Comparison of ENCODE assay signal across 10 cellular contexts in the genomic region with DNA sequence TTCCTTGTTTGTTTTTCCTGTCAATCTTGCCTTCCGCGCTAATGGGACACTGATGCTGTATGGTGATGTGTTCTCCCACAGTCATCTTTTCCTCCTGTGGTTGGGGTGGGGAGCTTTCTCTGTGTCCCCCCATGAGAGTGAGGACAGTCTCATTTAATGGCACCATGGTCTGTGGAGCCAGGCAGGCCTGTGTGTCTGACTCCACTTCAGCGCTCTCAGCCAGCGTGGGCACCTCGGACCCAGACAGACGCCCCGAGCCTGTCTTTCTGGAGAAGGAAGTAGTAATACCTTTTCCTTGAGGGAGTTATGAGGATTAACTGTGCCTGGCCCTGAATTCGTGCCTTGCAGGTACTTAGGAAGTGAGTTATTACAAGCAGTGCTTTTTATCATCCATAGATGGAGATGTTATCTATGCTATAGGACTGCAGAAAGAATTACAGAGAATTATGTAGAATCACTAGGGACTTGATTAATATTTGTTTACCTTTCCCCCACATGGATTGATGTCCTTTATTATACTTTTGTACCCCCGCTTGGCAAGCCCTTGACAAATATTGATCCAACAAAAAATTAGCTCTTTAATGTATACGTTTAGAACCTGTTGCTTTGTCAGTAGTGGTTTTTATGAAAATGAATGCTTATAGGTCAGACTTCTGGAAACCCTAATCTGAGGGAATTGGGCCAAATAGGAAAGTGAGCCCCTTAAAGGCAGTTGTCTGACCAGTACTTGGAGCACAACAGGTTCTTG.
DNase-seq lines count a peak whose midpoint lies in the region; ATAC-seq and TF ChIP-seq lines count a peak whose summit lies in the region.
"Had no signal": no experiment of that assay in that cellular context is flagged by ENCODE, and none has a peak within 500 bp of the region (broad histone marks: within the 10 kb centered on the region; RNA-seq: fewer than 3 reads in every experiment).

No MANE protein-coding gene starts in this region.

- TF ChIP-seq CTCF in CD4-positive, alpha-beta T cell (IDR thresholded peaks at IDR 0.05), result no peak
- TF ChIP-seq CTCF in epithelial cell of esophagus (IDR thresholded peaks at IDR 0.05; ENCODE audit: insufficient read depth, low read depth, low read length, missing control alignments) (peak; percentile 23), osteocyte (IDR thresholded peaks at IDR 0.05) (peak; percentile 42)

- ATAC-seq in CD4-positive, alpha-beta T cell (ENCODE audit: poor library complexity), result no peak
- ATAC-seq in GM18870 (IDR thresholded peaks at IDR 0.05; ENCODE audit: unreplicated experiment), result no peak

- H3K9me3 Mint-ChIP-seq in CD4-positive, alpha-beta T cell, result no peaks in the 10 kb centered on the region
- no peaks in the 10 kb centered on the region for H3K9me3 Mint-ChIP-seq in osteocyte (ENCODE audit: unreplicated experiment)
- no peaks in the 10 kb centered on the region for H3K9me3 Mint-ChIP-seq in activated CD4-positive, alpha-beta T cell treated with anti-CD3 and anti-CD28 coated beads, Interleukin-2, amount 10 ng/mL, durations not matched to agents 7 days and 5 days

- CTCF ChIA-PET in CD4-positive, alpha-beta T cell (lab: Charles Lee), result no interaction called here
- CTCF ChIA-PET in activated CD4-positive, alpha-beta T cell treated with anti-CD3 and anti-CD28 coated beads, Interleukin-2, amount 10 ng/mL, durations not matched to agents 7 days and 5 days (lab: Charles Lee), result interaction anchor here (0.5 to 1.3 kb wide), 3 partner anchors 11 to 208 kb away, joined by 3 read pairs; no protein-coding TSS in a partner anchor

- POLR2A ChIA-PET in CD4-positive, alpha-beta T cell (lab: Charles Lee), result interaction anchor here (1.0 kb wide), 1 partner anchor 7 kb away, joined by 3 read pairs; no protein-coding TSS in a partner anchor
- POLR2A ChIA-PET in activated CD4-positive, alpha-beta T cell treated with anti-CD3 and anti-CD28 coated beads, Interleukin-2, amount 10 ng/mL, durations not matched to agents 7 days and 5 days (lab: Charles Lee), result no interaction called here

- no peaks in the 10 kb centered on the region for H3K27me3 Mint-ChIP-seq in CD4-positive, alpha-beta T cell
- no peaks in the 10 kb centered on the region for H3K27me3 Mint-ChIP-seq in osteocyte (ENCODE audit: unreplicated experiment)
- H3K27me3 Mint-ChIP-seq in activated CD4-positive, alpha-beta T cell treated with anti-CD3 and anti-CD28 coated beads, Interleukin-2, amount 10 ng/mL, durations not matched to agents 7 days and 5 days, result no peaks in the 10 kb centered on the region

- H3K4me1 Mint-ChIP-seq in CD4-positive, alpha-beta T cell (ENCODE audit: low read depth), result peaks cover 86% of the 10 kb centered on the region
- H3K4me1 Mint-ChIP-seq in osteocyte (ENCODE audit: unreplicated experiment), result peaks cover 96% of the 10 kb centered on the region
- H3K4me1 Mint-ChIP-seq in activated CD4-positive, alpha-beta T cell treated with anti-CD3 and anti-CD28 coated beads, Interleukin-2, amount 10 ng/mL, durations not matched to agents 7 days and 5 days, result peaks cover 69% of the 10 kb centered on the region

- no peaks in the 10 kb centered on the region for H3K9me3 ChIP-seq in CD4-positive, alpha-beta T cell (ENCODE audit: control insufficient read depth, low read length)

- DNase-seq in CD4-positive, alpha-beta T cell, result no peak
- DNase-seq in NCI-H748 (lab: John Stamatoyannopoulos, UW; ENCODE audit: unreplicated experiment) (peak; percentile 56), epithelial cell of esophagus (ENCODE audit: low read depth) (peak; percentile 41), osteocyte (ENCODE audit: extremely low spot score, unreplicated experiment) (no peak), HT-29 (ENCODE audit: low spot score) (no peak), caudate nucleus (lab: John Stamatoyannopoulos, UW) (no peak)
- DNase-seq in activated CD4-positive, alpha-beta T cell treated with anti-CD3 and anti-CD28 coated beads, Interleukin-2, amount 10 ng/mL, durations not matched to agents 7 days and 5 days, result no peak
- DNase-seq: NCI-H526 treated with DMSO at 0.1 percent for 48 hours had no signal

- H3K27ac Mint-ChIP-seq in CD4-positive, alpha-beta T cell, result peak overlapping the region; percentile 50
- H3K27ac Mint-ChIP-seq in osteocyte (ENCODE audit: unreplicated experiment), result peak overlapping the region; percentile 95
- H3K27ac Mint-ChIP-seq in activated CD4-positive, alpha-beta T cell treated with anti-CD3 and anti-CD28 coated beads, Interleukin-2, amount 10 ng/mL, durations not matched to agents 7 days and 5 days, result no peak overlapping the region

- intact Hi-C loops in CD4-positive, alpha-beta T cell (cut with DNase I, micrococcal nuclease), result loop anchor here in 1 of 2 experiments (5.0 kb wide), 1 partner anchor 1067 kb away; no protein-coding TSS in a partner anchor

- H3K4me3 Mint-ChIP-seq in CD4-positive, alpha-beta T cell, result peak overlapping the region; percentile 69
- peak overlapping the region; percentile 51 for H3K4me3 Mint-ChIP-seq in osteocyte (ENCODE audit: unreplicated experiment)
- H3K4me3 Mint-ChIP-seq in activated CD4-positive, alpha-beta T cell treated with anti-CD3 and anti-CD28 coated beads, Interleukin-2, amount 10 ng/mL, durations not matched to agents 7 days and 5 days, result no peak overlapping the region

- H3K36me3 Mint-ChIP-seq in CD4-positive, alpha-beta T cell (ENCODE audit: low read depth), result peaks cover 4% of the 10 kb centered on the region
- H3K36me3 Mint-ChIP-seq in osteocyte (ENCODE audit: unreplicated experiment), result no peaks in the 10 kb centered on the region
- no peaks in the 10 kb centered on the region for H3K36me3 Mint-ChIP-seq in activated CD4-positive, alpha-beta T cell treated with anti-CD3 and anti-CD28 coated beads, Interleukin-2, amount 10 ng/mL, durations not matched to agents 7 days and 5 days (ENCODE audit: low read depth)

- no peak overlapping the region for H3K27ac ChIP-seq in CD4-positive, alpha-beta T cell (ENCODE audit: low read depth, low read length)
- H3K27ac ChIP-seq in caudate nucleus (ENCODE audit: low read depth, low read length), result no peak overlapping the region
- H3K27ac ChIP-seq: cardiac muscle cell had no signal

- H3K27me3 ChIP-seq in CD4-positive, alpha-beta T cell (ENCODE audit: control insufficient read depth, insufficient read depth, low read length), result no peaks in the 10 kb centered on the region
- H3K27me3 ChIP-seq: cardiac muscle cell had no signal

- H3K4me3 ChIP-seq in epithelial cell of esophagus (ENCODE audit: low read length), result no peak overlapping the region
- H3K4me3 ChIP-seq: cardiac muscle cell had no signal

Comparison
In these comparisons a context has a peak if more than half of its experiments do, and no peak if none do; other contexts are left out.
1. DNase-seq: peak in NCI-H748 (single experiment) and epithelial cell of esophagus (single experiment); none in CD4-positive, alpha-beta T cell (0 of 10), osteocyte (single experiment), HT-29 (single experiment), caudate nucleus (0 of 61) and activated CD4-positive, alpha-beta T cell treated with anti-CD3 and anti-CD28 coated beads, Interleukin-2, amount 10 ng/mL, durations not matched to agents 7 days and 5 days (single experiment).